12 cellular contexts compared by ENCODE assay signal in genomic region chr10:71754562-71754961, GRCh38. TPM values are rescaled to one million over a fixed set of nuclear protein-coding genes. Genes with fewer than 3 reads are reported as not detected.
A peak's percentile ranks its signal among the peaks of the same experiment; 100 is the strongest.
DNase-seq lines count a peak whose midpoint lies in the region; ATAC-seq and TF ChIP-seq lines count a peak whose summit lies in the region.
"Had no signal": no experiment of that assay in that cellular context is flagged by ENCODE, and none has a peak within 500 bp of the region (broad histone marks: within the 10 kb centered on the region; RNA-seq: fewer than 3 reads in every experiment).

No MANE protein-coding gene starts in this region.

- no peaks in the 10 kb centered on the region for H3K27me3 ChIP-seq in CD8-positive, alpha-beta memory T cell (ENCODE audit: insufficient read depth, low read length, poor library complexity, severe bottlenecking)
- no peaks in the 10 kb centered on the region for H3K27me3 ChIP-seq in sigmoid colon
- H3K27me3 ChIP-seq: cardiac muscle cell had no signal

- H3K4me1 Mint-ChIP-seq in CD8-positive, alpha-beta memory T cell = peaks cover 75 to 92% (median 82%) of the 10 kb centered on the region in 3 donors

- H3K27ac ChIP-seq in CD8-positive, alpha-beta memory T cell (ENCODE audit: low read depth, low read length) = peak overlapping the region; percentile 48
- peak overlapping the region; percentile 91 for H3K27ac ChIP-seq in cingulate gyrus (ENCODE audit: low read depth, low read length)
- peak overlapping the region in 3 of 4 donors; percentile 37 to 60 (median 59) for H3K27ac ChIP-seq in sigmoid colon
- H3K27ac ChIP-seq: cardiac muscle cell had no signal

- H3K36me3 Mint-ChIP-seq in CD8-positive, alpha-beta memory T cell = peaks cover 2 to 83% (median 16%) of the 10 kb centered on the region in 3 donors

- H3K9me3 Mint-ChIP-seq in CD8-positive, alpha-beta memory T cell = no peaks in the 10 kb centered on the region

- intact Hi-C loops in sigmoid colon (cut with DNase I) = no loop called here

- in situ Hi-C loops in G401 (cut with HindIII; ENCODE audit: low sequenced_read_pairs) = no loop called here

- no peak for DNase-seq in CD8-positive, alpha-beta memory T cell
- DNase-seq in MV-4-11 (lab: John Stamatoyannopoulos, UW) (peak; percentile 76), sigmoid colon (no peak), NCI-H748 (lab: John Stamatoyannopoulos, UW; ENCODE audit: unreplicated experiment) (no peak), G401 (ENCODE audit: low spot score) (no peak)
- DNase-seq: DMS 273 treated with DMSO at 0.1 percent for 48 hours, NCI-H2029 treated with DMSO at 0.1 percent for 48 hours, PC-3 had no signal

- H3K4me3 ChIP-seq in CD8-positive, alpha-beta memory T cell (ENCODE audit: low read length) = no peak overlapping the region
- H3K4me3 ChIP-seq in sigmoid colon = no peak overlapping the region
- H3K4me3 ChIP-seq: cardiac muscle cell had no signal

- H3K4me1 ChIP-seq in CD8-positive, alpha-beta memory T cell (ENCODE audit: insufficient read depth, low read length) = peaks cover 98% of the 10 kb centered on the region
- H3K4me1 ChIP-seq in sigmoid colon = peaks cover 0 to 41% (median 15%) of the 10 kb centered on the region in 4 donors

- CTCF ChIA-PET in CD8-positive, alpha-beta memory T cell (lab: Charles Lee) = interaction anchor here (1.1 to 7.6 kb wide), 3 partner anchors 12 to 28 kb away, joined by 5 to 89 read pairs (median 10); partner anchors contain the start of gene VSIR

- no peaks in the 10 kb centered on the region for H3K9me3 ChIP-seq in CD8-positive, alpha-beta memory T cell (ENCODE audit: low read length)
- no peaks in the 10 kb centered on the region for H3K9me3 ChIP-seq in sigmoid colon

- TF ChIP-seq POLR2A in sigmoid colon (IDR thresholded peaks at IDR 0.05) = no peak

- H3K4me3 Mint-ChIP-seq in CD8-positive, alpha-beta memory T cell = peak overlapping the region in 3 of 7 donors; percentile 5 to 79 (median 34)

- peaks cover 17% of the 10 kb centered on the region for H3K36me3 ChIP-seq in CD8-positive, alpha-beta memory T cell (ENCODE audit: insufficient read depth, low read length)
- H3K36me3 ChIP-seq in sigmoid colon = peaks cover 15 to 72% (median 50%) of the 10 kb centered on the region in 4 donors
- H3K36me3 ChIP-seq: cardiac muscle cell had no signal

- no peak for ATAC-seq in HG02610 (IDR thresholded peaks at IDR 0.05; ENCODE audit: unreplicated experiment)
- ATAC-seq: PC-3 had no signal

- POLR2A ChIA-PET in CD8-positive, alpha-beta memory T cell (lab: Charles Lee) = interaction anchor here (1.2 to 3.9 kb wide), 3 partner anchors 13 to 18 kb away, joined by 3 to 24 read pairs (median 5); partner anchors contain the start of gene VSIR

- WGBS in sigmoid colon, 2 donors = 84 to 91% methylated on average over 3 of the region's 3 CpGs

- no peak for TF ChIP-seq CTCF in sigmoid colon (IDR thresholded peaks at IDR 0.05)

- TF ChIP-seq EP300 in sigmoid colon (IDR thresholded peaks at IDR 0.05) = no peak

- H3K27ac Mint-ChIP-seq in CD8-positive, alpha-beta memory T cell = peak overlapping the region; percentile 54 to 97 (median 90)

- H3K27me3 Mint-ChIP-seq in CD8-positive, alpha-beta memory T cell = no peaks in the 10 kb centered on the region

RNA-seq across cellular contexts. Expression of gene VSIR, which starts 18.8 kb away (rescaled TPM):
- 10 to 100 TPM; 59.6 to 61.4 TPM for total RNA-seq in CD8-positive, alpha-beta memory T cell
- 349 TPM for polyA plus RNA-seq in CD8-positive, alpha-beta memory T cell
- 10 to 100 TPM; 24.6 to 46.7 (median 40.3) TPM for total RNA-seq in sigmoid colon
- 10 to 100 TPM; 12.0 to 73.1 (median 30.7) TPM for polyA plus RNA-seq in sigmoid colon
- total RNA-seq in G401 (2014; rRNA removed; shearing (Covaris generic)) = 1.2 and 1.5 TPM in 2 replicates

RNA-seq across cellular contexts. Expression of gene C10orf105, which starts 35.0 kb away (rescaled TPM):
- total RNA-seq in CD8-positive, alpha-beta memory T cell = under 1 TPM; 0.04 to 0.11 TPM
- polyA plus RNA-seq in CD8-positive, alpha-beta memory T cell = 0.23 TPM
- total RNA-seq in sigmoid colon = under 1 TPM in 1 of 4 donors, not detected in 3; 0.55 TPM
- polyA plus RNA-seq in sigmoid colon = under 1 TPM in 1 of 3 donors, not detected in 2; 0.25 TPM
- total RNA-seq in G401 (2014; rRNA removed; shearing (Covaris generic)) = not detected in 2 replicates
- total RNA-seq: H4, PC-3 had no signal
- polyA plus RNA-seq: cardiac muscle cell had no signal

Comparison
In these comparisons a context has a peak if more than half of its experiments do, and no peak if none do; other contexts are left out.
1. RNA of gene VSIR, which starts 18.8 kb away (total RNA-seq): 59.6 to 61.4 TPM in CD8-positive, alpha-beta memory T cell and 24.6 to 46.7 TPM in sigmoid colon; 1.2 to 1.5 TPM in G401; every median in the first group is over 10 times any median in the second.
2. Peak in every context shown above with its lines, with median percentiles within 50 percentile points of each other: H3K27ac ChIP-seq.